Comparison of ENCODE assay signal across 4 cellular contexts in the genomic region with DNA sequence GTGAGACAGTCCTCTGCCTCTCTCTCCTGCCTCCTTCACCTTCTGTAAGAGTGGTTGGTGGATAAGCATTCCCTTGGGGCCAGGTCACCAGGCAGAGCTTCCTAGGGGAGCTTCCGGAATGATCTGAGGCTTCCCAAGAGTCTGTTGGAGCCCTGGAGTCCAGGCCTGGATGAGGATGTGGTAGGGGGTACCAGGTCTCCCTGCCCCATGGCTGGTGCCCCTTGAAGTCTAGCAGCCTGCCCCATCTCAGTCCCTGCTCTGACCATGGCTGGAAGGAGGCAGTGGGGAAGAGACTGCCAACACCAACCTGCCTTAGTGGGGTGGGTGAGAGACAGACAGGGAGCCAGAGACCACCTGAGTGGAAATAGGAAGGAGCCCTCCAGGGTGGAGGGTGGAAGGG.
"Had no signal": no experiment of that assay in that cellular context is flagged by ENCODE, and none has a peak within 500 bp of the region (broad histone marks: within the 10 kb centered on the region; RNA-seq: fewer than 3 reads in every experiment).

No MANE protein-coding gene starts in this region.

- H3K4me3 Mint-ChIP-seq: GM23338, HFFc6, IgD-negative memory B cell had no signal

- H3K27ac Mint-ChIP-seq: GM23338, HFFc6, IgD-negative memory B cell had no signal

- DNase-seq: HFFc6, KBM-7 had no signal

- H3K36me3 Mint-ChIP-seq: IgD-negative memory B cell had no signal

- H3K4me1 Mint-ChIP-seq: GM23338, IgD-negative memory B cell had no signal

- H3K27me3 Mint-ChIP-seq: IgD-negative memory B cell had no signal
